Comparison of ENCODE assay signal across 25 cellular contexts in the genomic region with DNA sequence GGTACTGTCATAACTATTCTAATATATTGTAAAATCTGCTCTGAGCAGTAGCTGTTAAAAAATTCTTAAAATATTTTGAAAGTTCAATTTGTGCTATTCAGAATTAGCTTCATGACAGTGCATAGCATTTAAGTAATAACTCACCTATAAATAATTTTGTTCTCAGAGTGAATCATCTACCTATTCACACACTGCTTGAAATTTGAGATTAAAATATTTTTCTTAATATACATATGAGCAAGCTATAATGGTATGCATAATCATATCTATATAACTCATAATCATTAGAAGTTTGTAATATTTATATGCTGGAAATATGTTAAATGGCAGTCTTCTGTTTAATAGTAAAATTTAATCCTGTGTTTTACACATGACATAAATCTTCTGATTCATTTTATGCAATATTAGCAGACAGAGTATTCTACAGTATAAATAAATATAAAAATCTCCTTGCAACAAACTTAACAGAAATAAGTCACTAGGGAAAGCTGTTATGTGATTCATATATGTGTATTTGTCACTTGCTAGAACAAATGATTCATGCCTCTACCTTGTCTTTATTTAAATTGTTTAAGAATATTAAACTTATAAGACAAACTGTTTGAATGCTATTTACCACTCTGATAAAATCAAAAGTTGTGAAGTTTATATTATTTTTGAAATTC.
"Had no signal": no experiment of that assay in that cellular context is flagged by ENCODE, and none has a peak within 500 bp of the region (broad histone marks: within the 10 kb centered on the region; RNA-seq: fewer than 3 reads in every experiment).

No MANE protein-coding gene starts in this region.

- ATAC-seq: esophagus mucosa; gastroesophageal sphincter; left lung; lower lobe of right lung; natural killer cell; right cardiac atrium; stimulated activated effector memory CD8-positive, alpha-beta T cell treated with anti-CD3 and anti-CD28 coated beads, Interleukin-12 subunit alpha, Interleukin-12 subunit beta, amount 100 ng/mL, for 72 hours; stimulated activated naive CD8-positive, alpha-beta T cell treated with anti-CD3 and anti-CD28 coated beads, Interleukin-15, Interleukin-2, amounts not matched to agents 100 U/mL and 50 U/mL, for 24 hours had no signal

- H3K4me1 Mint-ChIP-seq: endodermal cell; memory B cell; natural killer cell; neural progenitor cell; stimulated activated effector memory CD8-positive, alpha-beta T cell treated with anti-CD3 and anti-CD28 coated beads, Interleukin-12 subunit alpha, Interleukin-12 subunit beta, amount 100 ng/mL, for 72 hours had no signal

- H3K9me3 ChIP-seq: gastroesophageal sphincter, left lung, lower lobe of right lung, ovary, tibial artery, upper lobe of left lung, uterus had no signal

- H3K4me3 ChIP-seq: coronary artery, gastroesophageal sphincter, left lung, lower lobe of right lung, neural progenitor cell, ovary, smooth muscle cell, tibial artery, upper lobe of left lung, uterus had no signal

- H3K27ac ChIP-seq: coronary artery, gastroesophageal sphincter, left lung, lower lobe of right lung, neural progenitor cell, ovary, tibial artery, upper lobe of left lung, uterus had no signal

- H3K4me1 ChIP-seq: left lung, lower lobe of right lung, neural progenitor cell, tibial artery, upper lobe of left lung, uterus had no signal

- H3K36me3 ChIP-seq: gastroesophageal sphincter, left lung, lower lobe of right lung, neural progenitor cell, ovary, tibial artery, upper lobe of left lung, uterus had no signal

- H3K27me3 ChIP-seq: gastroesophageal sphincter, left lung, neural progenitor cell, ovary, tibial artery, upper lobe of left lung, uterus had no signal

- H3K36me3 Mint-ChIP-seq: memory B cell; mesothelial cell of epicardium; natural killer cell; neural progenitor cell; stimulated activated effector memory CD8-positive, alpha-beta T cell treated with anti-CD3 and anti-CD28 coated beads, Interleukin-12 subunit alpha, Interleukin-12 subunit beta, amount 100 ng/mL, for 72 hours had no signal

- DNase-seq: effector CD4-positive, alpha-beta T cell; endodermal cell; glutamatergic neuron; islet precursor cell; left lung; lower lobe of right lung; natural killer cell; nucleus accumbens; ovary; right cardiac atrium; stimulated activated CD4-positive, alpha-beta T cell treated with anti-CD3 and anti-CD28 coated beads, Interleukin-2, amount 100 ng/mL, for 48 hours; stimulated activated CD8-positive, alpha-beta memory T cell treated with anti-CD3 and anti-CD28 coated beads, Interleukin-4, amount 100 ng/mL, for 48 hours; stimulated activated naive CD8-positive, alpha-beta T cell treated with anti-CD3 and anti-CD28 coated beads, Interleukin-15, Interleukin-2, amounts not matched to agents 100 U/mL and 50 U/mL, for 24 hours; tibial artery; upper lobe of left lung; uterus had no signal

- H3K9me3 Mint-ChIP-seq: endodermal cell, neural progenitor cell had no signal

- H3K4me3 Mint-ChIP-seq: endodermal cell; memory B cell; mesothelial cell of epicardium; natural killer cell; neural progenitor cell; stimulated activated effector memory CD8-positive, alpha-beta T cell treated with anti-CD3 and anti-CD28 coated beads, Interleukin-12 subunit alpha, Interleukin-12 subunit beta, amount 100 ng/mL, for 72 hours had no signal

- H3K27ac Mint-ChIP-seq: endodermal cell; memory B cell; mesothelial cell of epicardium; natural killer cell; neural progenitor cell; progenitor cell of endocrine pancreas; stimulated activated effector memory CD8-positive, alpha-beta T cell treated with anti-CD3 and anti-CD28 coated beads, Interleukin-12 subunit alpha, Interleukin-12 subunit beta, amount 100 ng/mL, for 72 hours had no signal

- H3K27me3 Mint-ChIP-seq: memory B cell, progenitor cell of endocrine pancreas had no signal
